Comparison of ENCODE assay signal across 29 cellular contexts in genomic region chr1:230131457-230131856, GRCh38.
"Had no signal": no experiment of that assay in that cellular context is flagged by ENCODE, and none has a peak within 500 bp of the region (broad histone marks: within the 10 kb centered on the region; RNA-seq: fewer than 3 reads in every experiment).

No MANE protein-coding gene starts in this region.

- H3K36me3 ChIP-seq: ascending aorta, cardiac muscle cell, right atrium auricular region, tibial nerve had no signal

- ATAC-seq: effector memory CD8-positive, alpha-beta T cell; left cardiac atrium; naive thymus-derived CD4-positive, alpha-beta T cell had no signal

- FAIRE-seq: endothelial cell of umbilical vein, keratinocyte, TTC549 had no signal

- H3K27ac ChIP-seq: cardiac muscle cell, right atrium auricular region had no signal

- H3K9me3 ChIP-seq: ascending aorta, right atrium auricular region, tibial nerve had no signal

- DNase-seq: activated CD4-positive, alpha-beta memory T cell treated with anti-CD3 and anti-CD28 coated beads for 36 hours; activated CD4-positive, alpha-beta T cell treated with anti-CD3 and anti-CD28 coated beads, Interleukin-2, amount 10 ng/mL, durations not matched to agents 24 days and 14 days; activated CD4-positive, CD25-positive, alpha-beta regulatory T cell treated with anti-CD3 and anti-CD28 coated beads, Interleukin-2, amount 50 U/mL, for 72 hours; activated CD8-positive, alpha-beta memory T cell treated with anti-CD3 and anti-CD28 coated beads, Interleukin-2, amount 50 U/mL, for 48 hours; activated gamma-delta T cell; activated naive CD4-positive, alpha-beta T cell treated with anti-CD3 and anti-CD28 coated beads, Interleukin-2, amount 10 ng/mL, durations not matched to agents 7 days and 5 days; activated naive CD8-positive, alpha-beta T cell treated with anti-CD3 and anti-CD28 coated beads, Interleukin-2, amount 10 ng/mL, durations not matched to agents 7 days and 5 days; activated T-cell treated with anti-CD3 and anti-CD28 coated beads, Interleukin-2, amount 50 U/mL, for 24 hours; cortex of kidney; effector memory CD8-positive, alpha-beta T cell; head of caudate nucleus; hippocampal formation; left cardiac atrium; midbrain; naive thymus-derived CD4-positive, alpha-beta T cell; occipital lobe; stimulated activated CD4-positive, alpha-beta T cell treated with anti-CD3 and anti-CD28 coated beads, Interleukin-15, amount 100 ng/mL, for 24 hours; stimulated activated CD4-positive, alpha-beta T cell treated with anti-CD3 and anti-CD28 coated beads, Interleukin-2, amount 100 ng/mL, for 24 hours; stimulated activated naive CD4-positive, alpha-beta T cell treated with Interleukin-2 at 50 U/mL for 16 hours; T-helper 9 cell had no signal

- H3K4me3 Mint-ChIP-seq: activated CD4-positive, alpha-beta memory T cell treated with anti-CD3 and anti-CD28 coated beads for 36 hours; activated CD4-positive, alpha-beta T cell treated with anti-CD3 and anti-CD28 coated beads, Interleukin-2, amount 10 ng/mL, durations not matched to agents 24 days and 14 days; activated naive CD4-positive, alpha-beta T cell treated with anti-CD3 and anti-CD28 coated beads, Interleukin-2, amount 10 ng/mL, durations not matched to agents 7 days and 5 days; activated naive CD8-positive, alpha-beta T cell treated with anti-CD3 and anti-CD28 coated beads, Interleukin-2, amount 10 ng/mL, durations not matched to agents 7 days and 5 days; activated T-cell treated with anti-CD3 and anti-CD28 coated beads, Interleukin-2, amount 50 U/mL, for 24 hours; brain; effector memory CD8-positive, alpha-beta T cell; naive thymus-derived CD4-positive, alpha-beta T cell; neural crest cell had no signal

- H3K27me3 Mint-ChIP-seq: activated CD4-positive, alpha-beta memory T cell treated with anti-CD3 and anti-CD28 coated beads for 36 hours; activated CD4-positive, alpha-beta T cell treated with anti-CD3 and anti-CD28 coated beads, Interleukin-2, amount 10 ng/mL, durations not matched to agents 24 days and 14 days; activated naive CD4-positive, alpha-beta T cell treated with anti-CD3 and anti-CD28 coated beads, Interleukin-2, amount 10 ng/mL, durations not matched to agents 7 days and 5 days; activated naive CD8-positive, alpha-beta T cell treated with anti-CD3 and anti-CD28 coated beads, Interleukin-2, amount 10 ng/mL, durations not matched to agents 7 days and 5 days; activated T-cell treated with anti-CD3 and anti-CD28 coated beads, Interleukin-2, amount 50 U/mL, for 24 hours; brain; effector memory CD8-positive, alpha-beta T cell; naive thymus-derived CD4-positive, alpha-beta T cell had no signal

- H3K27me3 ChIP-seq: ascending aorta, cardiac muscle cell, right atrium auricular region, tibial nerve had no signal

- H3K36me3 Mint-ChIP-seq: activated CD4-positive, alpha-beta memory T cell treated with anti-CD3 and anti-CD28 coated beads for 36 hours; activated naive CD4-positive, alpha-beta T cell treated with anti-CD3 and anti-CD28 coated beads, Interleukin-2, amount 10 ng/mL, durations not matched to agents 7 days and 5 days had no signal

- H3K9me3 Mint-ChIP-seq: activated CD4-positive, alpha-beta memory T cell treated with anti-CD3 and anti-CD28 coated beads for 36 hours; activated CD4-positive, alpha-beta T cell treated with anti-CD3 and anti-CD28 coated beads, Interleukin-2, amount 10 ng/mL, durations not matched to agents 24 days and 14 days; activated naive CD4-positive, alpha-beta T cell treated with anti-CD3 and anti-CD28 coated beads, Interleukin-2, amount 10 ng/mL, durations not matched to agents 7 days and 5 days; activated naive CD8-positive, alpha-beta T cell treated with anti-CD3 and anti-CD28 coated beads, Interleukin-2, amount 10 ng/mL, durations not matched to agents 7 days and 5 days; activated T-cell treated with anti-CD3 and anti-CD28 coated beads, Interleukin-2, amount 50 U/mL, for 24 hours; brain; effector memory CD8-positive, alpha-beta T cell; naive thymus-derived CD4-positive, alpha-beta T cell; neural crest cell had no signal

- H3K4me3 ChIP-seq: ascending aorta, cardiac muscle cell, right atrium auricular region, tibial nerve had no signal

- H3K27ac Mint-ChIP-seq: activated CD4-positive, alpha-beta memory T cell treated with anti-CD3 and anti-CD28 coated beads for 36 hours; activated CD4-positive, alpha-beta T cell treated with anti-CD3 and anti-CD28 coated beads, Interleukin-2, amount 10 ng/mL, durations not matched to agents 24 days and 14 days; activated naive CD4-positive, alpha-beta T cell treated with anti-CD3 and anti-CD28 coated beads, Interleukin-2, amount 10 ng/mL, durations not matched to agents 7 days and 5 days; activated naive CD8-positive, alpha-beta T cell treated with anti-CD3 and anti-CD28 coated beads, Interleukin-2, amount 10 ng/mL, durations not matched to agents 7 days and 5 days had no signal
